In the genomic region with DNA sequence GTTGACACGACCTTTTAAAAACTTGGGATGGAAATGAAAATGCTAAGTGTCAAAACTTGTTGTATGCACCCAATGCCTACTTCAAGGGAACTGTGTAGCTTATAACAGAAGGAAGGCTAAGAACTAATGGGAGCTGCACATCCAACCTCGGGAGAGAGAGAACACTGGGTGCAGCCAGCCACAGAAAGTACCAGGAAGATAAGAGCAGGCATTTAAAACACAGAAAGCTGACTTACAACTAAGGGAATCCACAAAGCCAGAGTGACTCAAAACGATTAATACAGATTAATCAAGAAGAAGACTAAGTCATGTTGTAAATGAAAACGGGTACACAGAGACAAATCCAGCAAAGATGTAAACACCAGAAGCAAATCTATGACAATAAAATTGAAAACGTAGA, we compare ENCODE assay signal across 18 cellular contexts.
A peak's percentile ranks its signal among the peaks of the same experiment; 100 is the strongest.
DNase-seq lines count a peak whose midpoint lies in the region; ATAC-seq, FAIRE-seq and TF ChIP-seq lines count a peak whose summit lies in the region.
"Had no signal": no experiment of that assay in that cellular context is flagged by ENCODE, and none has a peak within 500 bp of the region (broad histone marks: within the 10 kb centered on the region; RNA-seq: fewer than 3 reads in every experiment).

No MANE protein-coding gene starts in this region.

- H4K91ac ChIP-seq in trophoblast cell (ENCODE audit: low read depth, low read length): no peak overlapping the region

- peaks cover 56% of the 10 kb centered on the region; the same call in 1 of the 2 replicates for H4K20me1 ChIP-seq in HepG2 (ENCODE audit: insufficient read depth, low read length)

- H3K9ac ChIP-seq in HepG2 (ENCODE audit: insufficient read depth, low read depth, low read length) (no peak overlapping the region), trophoblast cell (ENCODE audit: low read length) (no peak overlapping the region)

- H3K9me3 ChIP-seq in uterus: no peaks in the 10 kb centered on the region
- no peaks in the 10 kb centered on the region for H3K9me3 ChIP-seq in HepG2 (ENCODE audit: low read length)
- peaks cover 4% of the 10 kb centered on the region for H3K9me3 ChIP-seq in trophoblast cell (ENCODE audit: insufficient read depth, low read depth, low read length)
- H3K9me3 ChIP-seq: pancreas had no signal

- 88% methylated on average over 5 of the region's 5 CpGs for WGBS in HepG2 (ENCODE audit: low lambda C conversion rate)
- no CpG with 5 or more reads among the region's 5 CpGs for WGBS in trophoblast cell (ENCODE audit: extremely low coverage, insufficient coverage, insufficient read length)

- no peak overlapping the region for H4K8ac ChIP-seq in trophoblast cell (ENCODE audit: low read depth, low read length)

- H3K4me3 ChIP-seq in choroid plexus epithelial cell (ENCODE audit: low read depth, low read length): no peak overlapping the region
- H3K4me3 ChIP-seq in uterus: no peak overlapping the region
- H3K4me3 ChIP-seq in HepG2 (replicated peaks in 1 of 3; ENCODE audit: insufficient read depth in 1 of 3, low read depth in 2 of 3, low read length in 3 of 3): no peak overlapping the region
- no peak overlapping the region for H3K4me3 ChIP-seq in trophoblast cell (ENCODE audit: low read depth, low read length)
- H3K4me3 ChIP-seq: cardiac muscle cell, pancreas had no signal

- TF ChIP-seq RAD21 in HepG2 (CRISPR knock-in tag; IDR thresholded peaks at IDR 0.05): no peak

- H2AFZ ChIP-seq in HepG2 (ENCODE audit: low read length) (no peak overlapping the region), trophoblast cell (ENCODE audit: insufficient read depth, low read length, poor library complexity) (no peak overlapping the region)

- TF ChIP-seq CTCF in choroid plexus epithelial cell (conservative IDR thresholded peaks at IDR 0.05; ENCODE audit: low read depth, low read length): no peak
- no peak for TF ChIP-seq CTCF in uterus (IDR thresholded peaks at IDR 0.05)
- no peak for TF ChIP-seq CTCF in HepG2 (CRISPR knock-in tag; IDR thresholded peaks at IDR 0.05)

- no peak overlapping the region for H3K18ac ChIP-seq in trophoblast cell (ENCODE audit: low read length)

- H3K27ac ChIP-seq in uterus (peak overlapping the region; percentile 79), HepG2 (ENCODE audit: extremely low read length, insufficient read depth, low read length) (no peak overlapping the region), trophoblast cell (ENCODE audit: low read depth, low read length) (no peak overlapping the region)
- H3K27ac ChIP-seq: cardiac muscle cell, foreskin keratinocyte, pancreas had no signal

- H3K4me2 ChIP-seq in HepG2 (ENCODE audit: low read depth, low read length) (no peak overlapping the region), trophoblast cell (ENCODE audit: low read length) (no peak overlapping the region)

- no peak overlapping the region for H3K14ac ChIP-seq in trophoblast cell (ENCODE audit: low read length)

- ATAC-seq in activated naive CD8-positive, alpha-beta T cell treated with anti-CD3 and anti-CD28 coated beads, Interleukin-2, amount 10 ng/mL, durations not matched to agents 7 days and 5 days (ENCODE audit: low read depth): no peak
- ATAC-seq in GM19397 (IDR thresholded peaks at IDR 0.05; ENCODE audit: unreplicated experiment) (no peak), HepG2 (no peak)
- ATAC-seq: foreskin keratinocyte, pancreas had no signal

- no peak overlapping the region for H2AK5ac ChIP-seq in trophoblast cell (ENCODE audit: low read length)

- H3K4ac ChIP-seq in trophoblast cell (ENCODE audit: low read depth, low read length): no peak overlapping the region

- POLR2A ChIA-PET in activated naive CD8-positive, alpha-beta T cell treated with anti-CD3 and anti-CD28 coated beads, Interleukin-2, amount 10 ng/mL, durations not matched to agents 7 days and 5 days (lab: Charles Lee): interaction anchor here (0.7 to 2.8 kb wide), 4 partner anchors 12 to 82 kb away, joined by 3 to 12 read pairs (median 6); no protein-coding TSS in a partner anchor
- POLR2A ChIA-PET in HepG2 (lab: Yijun Ruan, JAX): no interaction called here

- H3K36me3 ChIP-seq in uterus (no peaks in the 10 kb centered on the region), HepG2 (replicated peaks in 1 of 2; ENCODE audit: control insufficient read depth in 1 of 2, insufficient read depth in 2 of 2, low read length in 2 of 2) (no peaks in the 10 kb centered on the region), trophoblast cell (ENCODE audit: control insufficient read depth in 1 of 2, insufficient read depth in 2 of 2, low read length in 2 of 2) (no peaks in the 10 kb centered on the region)
- H3K36me3 ChIP-seq: cardiac muscle cell, pancreas had no signal

- H3K36me3 Mint-ChIP-seq in activated naive CD8-positive, alpha-beta T cell treated with anti-CD3 and anti-CD28 coated beads, Interleukin-2, amount 10 ng/mL, durations not matched to agents 7 days and 5 days: peaks cover 14% of the 10 kb centered on the region
- H3K36me3 Mint-ChIP-seq in activated naive CD8-positive, alpha-beta T cell treated with anti-CD3 and anti-CD28 coated beads for 36 hours: peaks cover 9% of the 10 kb centered on the region
- H3K36me3 Mint-ChIP-seq: mesothelial cell of epicardium had no signal

- TF ChIP-seq EP300 in HepG2 (IDR thresholded peaks at IDR 0.05; ENCODE audit: low read depth in 2 of 2, low read length in 2 of 2) (no peak), HepG2 (CRISPR knock-in tag; IDR thresholded peaks at IDR 0.05; ENCODE audit: borderline replicate concordance) (no peak)

- H4K12ac ChIP-seq in trophoblast cell (ENCODE audit: low read depth, low read length): no peak overlapping the region

- H3K79me1 ChIP-seq in trophoblast cell (ENCODE audit: low read length): no peaks in the 10 kb centered on the region

- H2BK12ac ChIP-seq in trophoblast cell (ENCODE audit: low read length): no peak overlapping the region

- no TSS peak for BruUV-seq in HepG2 (replicated peaks; lab: Mats Ljungman, UMichigan)

- TF ChIP-seq POLR2A in uterus (IDR thresholded peaks at IDR 0.05): no peak
- no peak for TF ChIP-seq POLR2A in HepG2 (IDR thresholded peaks at IDR 0.05; ENCODE audit: insufficient read depth in 1 of 2, low read depth in 2 of 2, low read length in 2 of 2)

- no peak for FAIRE-seq in HepG2 (lab: Jason Lieb, UNC)
- FAIRE-seq: HTR-8/SVneo, pancreas had no signal

- H3K27ac Mint-ChIP-seq in activated naive CD8-positive, alpha-beta T cell treated with anti-CD3 and anti-CD28 coated beads, Interleukin-2, amount 10 ng/mL, durations not matched to agents 7 days and 5 days: peak overlapping the region; percentile 67
- H3K27ac Mint-ChIP-seq in activated naive CD8-positive, alpha-beta T cell treated with anti-CD3 and anti-CD28 coated beads for 36 hours: no peak overlapping the region

- H2BK5ac ChIP-seq in trophoblast cell (ENCODE audit: low read depth, low read length, poor library complexity): no peak overlapping the region

- in situ Hi-C loops in HepG2 (cut with HindIII; ENCODE audit: extremely low pct_ligation_motif_present, low pct_unique_long_range_greater_than_20kb): no loop called here

- no peaks in the 10 kb centered on the region for H3K27me3 ChIP-seq in uterus
- H3K27me3 ChIP-seq in HepG2 (ENCODE audit: control insufficient read depth in 1 of 2, insufficient read depth in 2 of 2, low read length in 2 of 2): no peaks in the 10 kb centered on the region
- H3K27me3 ChIP-seq in trophoblast cell (ENCODE audit: insufficient read depth, low read length): no peaks in the 10 kb centered on the region
- H3K27me3 ChIP-seq: cardiac muscle cell, foreskin keratinocyte, pancreas had no signal

- CTCF ChIA-PET in HepG2 (lab: Yijun Ruan, JAX; ENCODE audit: low intra/inter-chr PET ratio, low total read pairs): no interaction called here

- H3K27me3 Mint-ChIP-seq in activated naive CD8-positive, alpha-beta T cell treated with anti-CD3 and anti-CD28 coated beads, Interleukin-2, amount 10 ng/mL, durations not matched to agents 7 days and 5 days: no peaks in the 10 kb centered on the region
- peaks cover 4% of the 10 kb centered on the region for H3K27me3 Mint-ChIP-seq in activated naive CD8-positive, alpha-beta T cell treated with anti-CD3 and anti-CD28 coated beads for 36 hours

- intact Hi-C loops in uterus (cut with DNase I; ENCODE audit: low total_unique reads) (no loop called here), HepG2 (cut with micrococcal nuclease; ENCODE audit: unreplicated experiment) (no loop called here)

- H3K23ac ChIP-seq in trophoblast cell (ENCODE audit: low read length): no peak overlapping the region

- DNase-seq in activated naive CD8-positive, alpha-beta T cell treated with anti-CD3 and anti-CD28 coated beads, Interleukin-2, amount 10 ng/mL, durations not matched to agents 7 days and 5 days: no peak
- no peak for DNase-seq in activated naive CD8-positive, alpha-beta T cell treated with anti-CD3 and anti-CD28 coated beads for 36 hours
- peak; percentile 49 for DNase-seq in choroid plexus epithelial cell (ENCODE audit: low read depth)
- peak; percentile 60 for DNase-seq in iris pigment epithelial cell (ENCODE audit: low read depth)
- DNase-seq in uterus: no peak
- no peak for DNase-seq in HepG2 (ENCODE audit: low spot score)
- no peak for DNase-seq in trophoblast cell
- DNase-seq: effector CD8-positive, alpha-beta T cell; foreskin keratinocyte; H7; NCI-H1930; NCI-H524 treated with DMSO at 0.1 percent for 48 hours had no signal

- no peak overlapping the region for H2BK120ac ChIP-seq in trophoblast cell (ENCODE audit: insufficient read depth, low read length, poor library complexity)

- no peak overlapping the region for H3K4me3 Mint-ChIP-seq in activated naive CD8-positive, alpha-beta T cell treated with anti-CD3 and anti-CD28 coated beads, Interleukin-2, amount 10 ng/mL, durations not matched to agents 7 days and 5 days
- no peak overlapping the region for H3K4me3 Mint-ChIP-seq in activated naive CD8-positive, alpha-beta T cell treated with anti-CD3 and anti-CD28 coated beads for 36 hours
- H3K4me3 Mint-ChIP-seq: mesothelial cell of epicardium; stimulated activated naive CD8-positive, alpha-beta T cell treated with anti-CD3 and anti-CD28 coated beads, Interleukin-15, Interleukin-2, amounts not matched to agents 100 ng/mL and 50 ng/mL, for 24 hours had no signal

- peaks cover 58% of the 10 kb centered on the region for H3K4me1 Mint-ChIP-seq in activated naive CD8-positive, alpha-beta T cell treated with anti-CD3 and anti-CD28 coated beads, Interleukin-2, amount 10 ng/mL, durations not matched to agents 7 days and 5 days
- H3K4me1 Mint-ChIP-seq in activated naive CD8-positive, alpha-beta T cell treated with anti-CD3 and anti-CD28 coated beads for 36 hours: peaks cover 58% of the 10 kb centered on the region

- H3K4me1 ChIP-seq in uterus (no peaks in the 10 kb centered on the region), HepG2 (ENCODE audit: insufficient read depth, low read length) (peaks cover 33% of the 10 kb centered on the region), trophoblast cell (ENCODE audit: control insufficient read depth in 1 of 2, insufficient read depth in 2 of 2, low read length in 2 of 2) (peaks cover 2 to 7% of the 10 kb centered on the region in 2 experiments)

- H3K9me3 Mint-ChIP-seq in activated naive CD8-positive, alpha-beta T cell treated with anti-CD3 and anti-CD28 coated beads, Interleukin-2, amount 10 ng/mL, durations not matched to agents 7 days and 5 days: no peaks in the 10 kb centered on the region
- H3K9me3 Mint-ChIP-seq in activated naive CD8-positive, alpha-beta T cell treated with anti-CD3 and anti-CD28 coated beads for 36 hours: no peaks in the 10 kb centered on the region
- H3K9me3 Mint-ChIP-seq: mesothelial cell of epicardium; stimulated activated naive CD8-positive, alpha-beta T cell treated with anti-CD3 and anti-CD28 coated beads, Interleukin-15, Interleukin-2, amounts not matched to agents 100 ng/mL and 50 ng/mL, for 24 hours had no signal

- H3K79me2 ChIP-seq in HepG2 (ENCODE audit: insufficient read depth, low read length) (peaks cover 39% of the 10 kb centered on the region), trophoblast cell (ENCODE audit: control insufficient read depth, insufficient read depth, low read length, poor library complexity) (no peaks in the 10 kb centered on the region)

Comparison
In these comparisons a context has a peak if more than half of its experiments do, and no peak if none do; other contexts are left out.
1. DNase-seq: peak in choroid plexus epithelial cell (single experiment) and iris pigment epithelial cell (single experiment); none in activated naive CD8-positive, alpha-beta T cell treated with anti-CD3 and anti-CD28 coated beads, Interleukin-2, amount 10 ng/mL, durations not matched to agents 7 days and 5 days (single experiment), activated naive CD8-positive, alpha-beta T cell treated with anti-CD3 and anti-CD28 coated beads for 36 hours (single experiment), uterus (0 of 2), HepG2 (single experiment) and trophoblast cell (0 of 2).
2. H3K27ac ChIP-seq: peak in uterus (2 of 2); none in HepG2 (single experiment) and trophoblast cell (single experiment).